Comparison of ENCODE assay signal across 2 cellular contexts in genomic region chr22:46196268-46196667, GRCh38.
TF ChIP-seq lines count a peak whose summit lies in the region.

No MANE protein-coding gene starts in this region.

TF ChIP-seq in IMR-90, 13 proteins besides CTCF, POLR2A, EP300 and RAD21:
- no peak for TF ChIP-seq ELK1 (IDR thresholded peaks at IDR 0.05; ENCODE audit: borderline replicate concordance, low read depth, low read length)
- no peak for TF ChIP-seq BHLHE40 (IDR thresholded peaks at IDR 0.05; ENCODE audit: low read depth, low read length)
- no peak for TF ChIP-seq CEBPB (IDR thresholded peaks at IDR 0.05; ENCODE audit: low read depth, low read length)
- no peak for TF ChIP-seq NFE2L2 (IDR thresholded peaks at IDR 0.05; ENCODE audit: low read depth, low read length)
- no peak for TF ChIP-seq MAZ (IDR thresholded peaks at IDR 0.05; ENCODE audit: borderline replicate concordance, low read depth, low read length)
- TF ChIP-seq MXI1 (IDR thresholded peaks at IDR 0.05; ENCODE audit: borderline replicate concordance, low read depth, low read length), result no peak
- TF ChIP-seq USF2 (IDR thresholded peaks at IDR 0.05; ENCODE audit: low read depth, low read length), result no peak

TF ChIP-seq in H1, 55 proteins besides CTCF, POLR2A, EP300 and RAD21:
- no peak for TF ChIP-seq MAX (IDR thresholded peaks at IDR 0.05)
- TF ChIP-seq TAF1 (IDR thresholded peaks at IDR 0.05; ENCODE audit: low read depth, low read length), result no peak
- no peak for TF ChIP-seq JUN (IDR thresholded peaks at IDR 0.05; ENCODE audit: low read depth, low read length)
- no peak for TF ChIP-seq PHF8 (conservative IDR thresholded peaks at IDR 0.05; ENCODE audit: low read depth, low read length)
- TF ChIP-seq TBP (IDR thresholded peaks at IDR 0.05; ENCODE audit: low read depth, low read length), result no peak
- no peak for TF ChIP-seq JUND (IDR thresholded peaks at IDR 0.05; ENCODE audit: low read length)
- no peak for TF ChIP-seq MAFK (IDR thresholded peaks at IDR 0.05; ENCODE audit: low read depth, low read length)
- TF ChIP-seq NRF1 (IDR thresholded peaks at IDR 0.05; ENCODE audit: low read depth, low read length), result no peak
- TF ChIP-seq GTF2F1 (IDR thresholded peaks at IDR 0.05; ENCODE audit: borderline replicate concordance, low read depth, low read length), result no peak
- TF ChIP-seq SP2 (IDR thresholded peaks at IDR 0.05; ENCODE audit: low read length), result no peak
- TF ChIP-seq BCL11A (IDR thresholded peaks at IDR 0.05; ENCODE audit: low read depth in 2 of 2, low read length in 2 of 2), result no peak
- no peak for TF ChIP-seq POU5F1 (IDR thresholded peaks at IDR 0.05; ENCODE audit: low read depth, low read length)
- no peak for TF ChIP-seq GABPA (IDR thresholded peaks at IDR 0.05; ENCODE audit: borderline replicate concordance, insufficient read depth, low read length)
- no peak for TF ChIP-seq ZNF274 (IDR thresholded peaks at IDR 0.05; ENCODE audit: borderline replicate concordance, extremely low read depth, low read length)
- no peak for TF ChIP-seq SIRT6 (IDR thresholded peaks at IDR 0.05; ENCODE audit: low read length)
- no peak for TF ChIP-seq CHD7 (IDR thresholded peaks at IDR 0.05; ENCODE audit: insufficient replicate concordance, low read length)
